Comparison of ENCODE assay signal across 15 cellular contexts in the genomic region with DNA sequence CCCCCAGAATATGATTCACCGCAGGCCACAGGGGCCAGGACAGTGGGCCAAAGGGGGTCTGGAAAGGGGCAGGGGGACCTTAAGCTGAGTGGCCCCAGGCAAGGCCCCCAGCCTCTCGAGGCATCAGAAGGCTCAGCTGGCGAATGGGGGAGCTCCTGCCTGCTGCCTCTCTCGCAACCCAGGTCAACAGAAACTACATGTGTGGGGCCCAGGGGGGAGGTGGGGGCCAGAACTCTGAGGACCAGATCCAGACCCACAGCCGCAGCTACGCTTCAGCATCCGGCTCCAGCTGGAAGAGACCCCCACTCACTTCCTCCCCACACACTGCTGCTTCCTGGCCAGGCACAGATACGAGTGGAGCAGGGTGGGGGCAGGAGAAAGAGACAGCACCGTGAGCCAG. TPM values are rescaled to one million over a fixed set of nuclear protein-coding genes. Genes with fewer than 3 reads are reported as not detected.
DNase-seq lines count a peak whose midpoint lies in the region; ATAC-seq and TF ChIP-seq lines count a peak whose summit lies in the region.
"Had no signal": no experiment of that assay in that cellular context is flagged by ENCODE, and none has a peak within 500 bp of the region (broad histone marks: within the 10 kb centered on the region; RNA-seq: fewer than 3 reads in every experiment).

No MANE protein-coding gene starts in this region.

- no peaks in the 10 kb centered on the region for H3K27me3 Mint-ChIP-seq in stimulated activated naive CD8-positive, alpha-beta T cell treated with anti-CD3 and anti-CD28 coated beads, Interleukin-15, amount 100 ng/mL, for 72 hours

- no peaks in the 10 kb centered on the region for H3K9me3 Mint-ChIP-seq in stimulated activated naive CD8-positive, alpha-beta T cell treated with anti-CD3 and anti-CD28 coated beads, Interleukin-15, amount 100 ng/mL, for 72 hours
- H3K9me3 Mint-ChIP-seq: activated naive CD4-positive, alpha-beta T cell treated with anti-CD3 and anti-CD28 coated beads for 36 hours; natural killer cell had no signal

- H3K36me3 ChIP-seq in WERI-Rb-1 (peaks cover 33% of the 10 kb centered on the region), right atrium auricular region (no peaks in the 10 kb centered on the region), gastrocnemius medialis (no peaks in the 10 kb centered on the region)
- H3K36me3 ChIP-seq: HAP-1 had no signal

- H3K27me3 ChIP-seq in WERI-Rb-1 (ENCODE audit: insufficient read depth, low read depth, severe bottlenecking) = no peaks in the 10 kb centered on the region
- H3K27me3 ChIP-seq in right atrium auricular region = no peaks in the 10 kb centered on the region
- no peaks in the 10 kb centered on the region for H3K27me3 ChIP-seq in gastrocnemius medialis
- H3K27me3 ChIP-seq: BE2C had no signal

- H3K9me3 ChIP-seq in WERI-Rb-1 (ENCODE audit: severe bottlenecking) (no peaks in the 10 kb centered on the region), right atrium auricular region (no peaks in the 10 kb centered on the region), gastrocnemius medialis (no peaks in the 10 kb centered on the region)
- H3K9me3 ChIP-seq: BE2C, HAP-1 had no signal

- no peak overlapping the region for H3K4me3 Mint-ChIP-seq in stimulated activated naive CD8-positive, alpha-beta T cell treated with anti-CD3 and anti-CD28 coated beads, Interleukin-15, amount 100 ng/mL, for 72 hours
- H3K4me3 Mint-ChIP-seq: activated naive CD4-positive, alpha-beta T cell treated with anti-CD3 and anti-CD28 coated beads for 36 hours; natural killer cell had no signal

- DNase-seq in CMK (ENCODE audit: low read depth) (peak; percentile 93), WERI-Rb-1 (no peak), right atrium auricular region (ENCODE audit: low spot score) (no peak), gastrocnemius medialis (no peak), NCI-H1105 treated with DMSO at 0.1 percent for 48 hours (lab: John Stamatoyannopoulos, UW) (no peak), GF-D8 (lab: John Stamatoyannopoulos, UW) (no peak)
- no peak for DNase-seq in stimulated activated naive CD8-positive, alpha-beta T cell treated with anti-CD3 and anti-CD28 coated beads, Interleukin-15, amount 100 ng/mL, for 72 hours
- DNase-seq: activated CD8-positive, alpha-beta memory T cell treated with anti-CD3 and anti-CD28 coated beads for 24 hours; activated naive CD4-positive, alpha-beta T cell treated with anti-CD3 and anti-CD28 coated beads for 36 hours; BE2C; natural killer cell; NCI-H2171; T-helper 1 cell had no signal

- ATAC-seq in gastrocnemius medialis (no peak), HG03175 (IDR thresholded peaks at IDR 0.05; ENCODE audit: unreplicated experiment) (no peak)
- ATAC-seq in stimulated activated naive CD8-positive, alpha-beta T cell treated with anti-CD3 and anti-CD28 coated beads, Interleukin-15, amount 100 ng/mL, for 72 hours = no peak

- no peak overlapping the region for H3K4me3 ChIP-seq in WERI-Rb-1 (ENCODE audit: low read depth, low read length)
- H3K4me3 ChIP-seq in right atrium auricular region = no peak overlapping the region
- H3K4me3 ChIP-seq in gastrocnemius medialis = no peak overlapping the region
- H3K4me3 ChIP-seq: HAP-1 had no signal

- H3K27ac ChIP-seq in WERI-Rb-1 (peak overlapping the region; percentile 3), right atrium auricular region (peak overlapping the region; percentile 95 to 97), gastrocnemius medialis (peak overlapping the region; percentile 4 to 99 (median 94))

- H3K27ac Mint-ChIP-seq in stimulated activated naive CD8-positive, alpha-beta T cell treated with anti-CD3 and anti-CD28 coated beads, Interleukin-15, amount 100 ng/mL, for 72 hours = no peak overlapping the region
- H3K27ac Mint-ChIP-seq: activated naive CD4-positive, alpha-beta T cell treated with anti-CD3 and anti-CD28 coated beads for 36 hours had no signal

- no peak for TF ChIP-seq CTCF in WERI-Rb-1 (IDR thresholded peaks at IDR 0.05; ENCODE audit: low read depth, low read length)
- TF ChIP-seq CTCF in right atrium auricular region (IDR thresholded peaks at IDR 0.05) = no peak
- TF ChIP-seq CTCF in gastrocnemius medialis (IDR thresholded peaks at IDR 0.05 in 4 of 5, conservative IDR thresholded peaks at IDR 0.05 in 1 of 5) = no peak

- peaks cover 76% of the 10 kb centered on the region for H3K4me1 Mint-ChIP-seq in stimulated activated naive CD8-positive, alpha-beta T cell treated with anti-CD3 and anti-CD28 coated beads, Interleukin-15, amount 100 ng/mL, for 72 hours

- intact Hi-C loops in gastrocnemius medialis (cut with DNase I; ENCODE audit: low total_unique reads) = no loop called here

- H3K4me1 ChIP-seq in right atrium auricular region (peaks cover 6 to 86% of the 10 kb centered on the region in 2 donors), gastrocnemius medialis (peaks cover 72 to 73% of the 10 kb centered on the region in 2 donors)

- TF ChIP-seq POLR2A in gastrocnemius medialis (IDR thresholded peaks at IDR 0.05) = no peak

- in situ Hi-C loops in gastrocnemius medialis (cut with MboI; ENCODE audit: low sequenced_read_pairs in 4 of 4) = loop anchor here in 1 of 4 donors (25.0 kb wide), 1 partner anchor 134 kb away; no protein-coding TSS in a partner anchor

RNA-seq across cellular contexts. Expression of gene NCOR2, which starts 46.5 kb away (rescaled TPM):
- total RNA-seq in right atrium auricular region (100 to 1,000 TPM in 1 of 2 donors, 10 to 100 TPM in 1; 62.9 to 104 TPM), gastrocnemius medialis (100 to 1,000 TPM in 2 of 4 donors, 10 to 100 TPM in 2; 37.7 to 123 (median 105) TPM)

Comparison
In these comparisons a context has a peak if more than half of its experiments do, and no peak if none do; other contexts are left out.
1. H3K27ac ChIP-seq: peak in every context shown above with its lines; median percentile 96 in right atrium auricular region; 94 in gastrocnemius medialis; 3 in WERI-Rb-1.